19 cellular contexts compared by ENCODE assay signal in the genomic region with DNA sequence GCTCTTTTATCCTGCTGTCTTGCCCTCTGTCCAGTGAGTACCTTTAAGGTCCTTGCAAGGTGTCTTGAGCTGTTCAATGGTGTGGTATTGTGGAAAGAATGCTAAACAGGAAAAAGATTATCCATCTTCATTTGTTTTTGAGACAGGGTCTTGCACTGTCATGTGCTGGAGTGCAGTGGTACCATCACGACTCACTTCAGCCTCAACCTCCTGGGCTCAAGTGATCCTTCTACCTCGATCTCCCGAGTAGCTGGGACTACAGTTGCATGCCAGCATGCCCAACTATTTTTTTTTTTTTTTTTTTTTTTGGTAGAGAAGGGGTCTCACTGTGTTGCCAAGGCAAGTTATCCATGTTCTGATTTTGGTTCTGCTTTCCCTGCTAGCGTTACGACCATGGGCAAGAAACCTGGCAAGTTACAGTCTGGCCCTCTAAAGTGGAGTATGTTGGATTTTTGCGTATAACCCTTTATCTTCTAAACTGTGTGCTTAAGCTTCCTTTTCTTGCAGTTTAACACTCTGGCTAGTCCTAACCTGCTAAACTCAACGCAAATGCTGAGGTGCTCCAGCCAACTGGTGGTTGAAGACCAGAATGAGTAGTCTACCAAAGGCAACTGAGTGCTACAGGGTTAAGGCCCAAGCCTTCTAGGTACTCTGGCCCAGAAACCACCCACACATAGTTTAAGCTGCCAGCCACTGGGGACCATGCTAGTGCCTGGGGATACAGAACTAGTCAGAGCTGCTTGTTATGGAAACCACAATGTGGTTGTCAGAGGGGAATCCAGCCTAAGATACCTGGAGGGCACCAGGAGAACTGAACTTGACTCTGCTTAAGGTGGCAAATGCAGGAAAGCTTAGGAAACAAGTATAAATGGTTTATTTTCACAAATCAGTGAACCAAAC. TPM values are rescaled to one million over a fixed set of nuclear protein-coding genes. Genes with fewer than 3 reads are reported as not detected.
DNase-seq lines count a peak whose midpoint lies in the region; ATAC-seq and TF ChIP-seq lines count a peak whose summit lies in the region.
"Had no signal": no experiment of that assay in that cellular context is flagged by ENCODE, and none has a peak within 500 bp of the region (broad histone marks: within the 10 kb centered on the region; RNA-seq: fewer than 3 reads in every experiment).

No MANE protein-coding gene starts in this region.

- H3K27me3 Mint-ChIP-seq in activated CD4-positive, alpha-beta T cell treated with anti-CD3 and anti-CD28 coated beads, Interleukin-2, amount 10 ng/mL, durations not matched to agents 24 days and 14 days: no peaks in the 10 kb centered on the region
- H3K27me3 Mint-ChIP-seq in activated T-helper 2 cell treated with anti-CD3 and anti-CD28 coated beads, Interferon-gamma antibody, Interleukin-2, Interleukin-4, amounts not matched to agents 10 μg/mL and 5 μg/mL and 100 μg/mL, durations not matched to agents 14 hours and 24 hours and 36 hours (ENCODE audit: low read depth): no peaks in the 10 kb centered on the region
- no peaks in the 10 kb centered on the region for H3K27me3 Mint-ChIP-seq in progenitor cell of endocrine pancreas
- H3K27me3 Mint-ChIP-seq: type B pancreatic cell had no signal

- TF ChIP-seq CTCF in IMR-90 (conservative IDR thresholded peaks at IDR 0.05; ENCODE audit: low read depth, low read length) (no peak), progenitor cell of endocrine pancreas (IDR thresholded peaks at IDR 0.05; ENCODE audit: unreplicated experiment) (no peak)

- TF ChIP-seq POLR2A in IMR-90 (IDR thresholded peaks at IDR 0.05; ENCODE audit: low read depth, low read length): no peak

- H3K9me3 Mint-ChIP-seq in activated CD4-positive, alpha-beta T cell treated with anti-CD3 and anti-CD28 coated beads, Interleukin-2, amount 10 ng/mL, durations not matched to agents 24 days and 14 days: no peaks in the 10 kb centered on the region
- no peaks in the 10 kb centered on the region for H3K9me3 Mint-ChIP-seq in activated T-helper 2 cell treated with anti-CD3 and anti-CD28 coated beads, Interferon-gamma antibody, Interleukin-2, Interleukin-4, amounts not matched to agents 10 μg/mL and 5 μg/mL and 100 μg/mL, durations not matched to agents 14 hours and 24 hours and 36 hours
- H3K9me3 Mint-ChIP-seq in progenitor cell of endocrine pancreas (ENCODE audit: low read depth): no peaks in the 10 kb centered on the region
- H3K9me3 Mint-ChIP-seq: type B pancreatic cell had no signal

- H3K23ac ChIP-seq in IMR-90 (ENCODE audit: low read depth, low read length) (no peak overlapping the region), neuronal stem cell (ENCODE audit: low read depth, low read length, poor library complexity) (no peak overlapping the region)

- in situ Hi-C loops in IMR-90 (cut with MboI; ENCODE audit: low sequenced_read_pairs): no loop called here

- H2BK5ac ChIP-seq in IMR-90 (ENCODE audit: low read depth, low read length, poor library complexity, severe bottlenecking) (no peak overlapping the region), neuronal stem cell (ENCODE audit: low read length) (no peak overlapping the region)

- H3K9ac ChIP-seq in IMR-90 (ENCODE audit: low read depth, low read length): no peak overlapping the region
- H3K9ac ChIP-seq in neuronal stem cell (ENCODE audit: low read depth, low read length, poor library complexity): no peak overlapping the region

- H3K14ac ChIP-seq in IMR-90 (replicated peaks; ENCODE audit: low read depth, low read length) (no peak overlapping the region), neuronal stem cell (ENCODE audit: low read length) (no peak overlapping the region)

- H3K18ac ChIP-seq in IMR-90 (ENCODE audit: low read depth, low read length): no peak overlapping the region
- no peak overlapping the region for H3K18ac ChIP-seq in neuronal stem cell (ENCODE audit: low read length)

- no peak overlapping the region for H2AFZ ChIP-seq in IMR-90 (replicated peaks; ENCODE audit: low read length, poor library complexity)
- H2AFZ ChIP-seq in neuronal stem cell (ENCODE audit: low read length): no peak overlapping the region

- no peak for TF ChIP-seq RAD21 in IMR-90 (IDR thresholded peaks at IDR 0.05; ENCODE audit: low read length)

- WGBS in IMR-90 (ENCODE audit: extremely low coverage in 2 of 2, insufficient read length in 1 of 2), 2 experiments: no CpG with 5 or more reads among the region's 7 CpGs
- no CpG with 5 or more reads among the region's 7 CpGs for WGBS in neuronal stem cell (ENCODE audit: extremely low coverage in 2 of 2, insufficient read length in 2 of 2, insufficient replicate concordance in 1 of 2), 2 donors

- H3K79me1 ChIP-seq in IMR-90 (ENCODE audit: low read depth in 1 of 2, low read length in 2 of 2) (peaks cover 25 to 81% of the 10 kb centered on the region in 2 experiments), neuronal stem cell (ENCODE audit: low read depth, low read length) (peaks cover 8% of the 10 kb centered on the region)

- H4K91ac ChIP-seq in IMR-90 (ENCODE audit: insufficient read depth, low read depth, low read length) (no peak overlapping the region), neuronal stem cell (ENCODE audit: low read depth, low read length, poor library complexity) (no peak overlapping the region)

- H2BK12ac ChIP-seq in neuronal stem cell (ENCODE audit: low read length): no peak overlapping the region

- CTCF ChIA-PET in IMR-90 (lab: Yijun Ruan, JAX): interaction anchor here (0.7 kb wide), 1 partner anchor 46 kb away, joined by 3 read pairs; no protein-coding TSS in a partner anchor

- no TSS peak for BruUV-seq in IMR-90 (replicated peaks; lab: Mats Ljungman, UMichigan)

- no peak overlapping the region for H3K56ac ChIP-seq in IMR-90 (ENCODE audit: extremely low read depth, insufficient read depth, low read length)

- no peak overlapping the region for H4K5ac ChIP-seq in IMR-90 (ENCODE audit: low read depth, low read length)

- intact Hi-C loops in activated CD4-positive, alpha-beta T cell treated with anti-CD3 and anti-CD28 coated beads, Interleukin-2, amount 10 ng/mL, durations not matched to agents 24 days and 14 days (cut with micrococcal nuclease): loop anchor here (2.0 to 10.0 kb wide), 2 partner anchors 45 to 335 kb away; a partner anchor contains a TSS
- intact Hi-C loops in IMR-90 (cut with micrococcal nuclease): no loop called here
- intact Hi-C loops in activated T-helper 2 cell treated with anti-CD3 and anti-CD28 coated beads, Interferon-gamma antibody, Interleukin-2, Interleukin-4, amounts not matched to agents 10 μg/mL and 5 μg/mL and 100 μg/mL, durations not matched to agents 14 hours and 24 hours and 36 hours (cut with micrococcal nuclease): no loop called here

- H3K36me3 ChIP-seq in IMR-90 (ENCODE audit: control insufficient read depth, insufficient read depth, low read length) (peaks cover 58% of the 10 kb centered on the region), neuronal stem cell (replicated peaks in 1 of 2; ENCODE audit: control insufficient read depth in 2 of 2, insufficient read depth in 2 of 2, low read length in 2 of 2) (peaks cover 51 to 96% of the 10 kb centered on the region in 2 donors)

- H3K4me3 ChIP-seq in IMR-90 (ENCODE audit: insufficient read depth, low read depth, low read length) (no peak overlapping the region), neuronal stem cell (ENCODE audit: low read length in 2 of 2) (no peak overlapping the region)
- H3K4me3 ChIP-seq: esophagus squamous epithelium, lung, smooth muscle cell had no signal

- POLR2A ChIA-PET in IMR-90 (lab: Charles Lee; ENCODE audit: unreplicated experiment): interaction anchor here (0.7 to 1.3 kb wide), 2 partner anchors 8 to 113 kb away, joined by 5 read pairs; a partner anchor contains a TSS

- H3K9me3 ChIP-seq in IMR-90 (ENCODE audit: control insufficient read depth, insufficient read depth, low read length): no peaks in the 10 kb centered on the region
- H3K9me3 ChIP-seq in neuronal stem cell (replicated peaks in 1 of 2; ENCODE audit: control insufficient read depth in 2 of 2, insufficient read depth in 1 of 2, low read depth in 1 of 2, low read length in 2 of 2): no peaks in the 10 kb centered on the region
- H3K9me3 ChIP-seq: Caco-2, esophagus squamous epithelium had no signal

- H2BK20ac ChIP-seq in IMR-90 (ENCODE audit: low read depth, low read length): no peak overlapping the region

- H3K27me3 ChIP-seq in IMR-90 (ENCODE audit: control insufficient read depth, insufficient read depth, low read length) (no peaks in the 10 kb centered on the region), neuronal stem cell (ENCODE audit: control insufficient read depth in 3 of 3, insufficient read depth in 3 of 3, low read depth in 1 of 3, low read length in 3 of 3) (no peaks in the 10 kb centered on the region)
- H3K27me3 ChIP-seq: esophagus squamous epithelium had no signal

- ATAC-seq in IMR-90 (ENCODE audit: low read depth): peak; percentile 24; the same call in 1 of the 2 replicates
- no peak for ATAC-seq in HG02970 (IDR thresholded peaks at IDR 0.05; ENCODE audit: low FRiP score, unreplicated experiment)

- dilution Hi-C loops in IMR-90 (cut with HindIII; ENCODE audit: low sequenced_read_pairs, unreplicated experiment): no loop called here

- H3K4ac ChIP-seq in IMR-90 (ENCODE audit: low read depth, low read length) (no peak overlapping the region), neuronal stem cell (ENCODE audit: low read length) (no peak overlapping the region)

- no peak overlapping the region for H3K27ac Mint-ChIP-seq in activated CD4-positive, alpha-beta T cell treated with anti-CD3 and anti-CD28 coated beads, Interleukin-2, amount 10 ng/mL, durations not matched to agents 24 days and 14 days
- H3K27ac Mint-ChIP-seq in activated T-helper 2 cell treated with anti-CD3 and anti-CD28 coated beads, Interferon-gamma antibody, Interleukin-2, Interleukin-4, amounts not matched to agents 10 μg/mL and 5 μg/mL and 100 μg/mL, durations not matched to agents 14 hours and 24 hours and 36 hours: peak overlapping the region; percentile 52
- peak overlapping the region; percentile 71 for H3K27ac Mint-ChIP-seq in progenitor cell of endocrine pancreas
- H3K27ac Mint-ChIP-seq: type B pancreatic cell had no signal

- no peak overlapping the region for H2BK15ac ChIP-seq in IMR-90 (ENCODE audit: low read depth, low read length)
- H2BK15ac ChIP-seq in neuronal stem cell (ENCODE audit: low read length): no peak overlapping the region

- peaks cover 37% of the 10 kb centered on the region for H3K4me1 Mint-ChIP-seq in activated CD4-positive, alpha-beta T cell treated with anti-CD3 and anti-CD28 coated beads, Interleukin-2, amount 10 ng/mL, durations not matched to agents 24 days and 14 days
- peaks cover 42% of the 10 kb centered on the region for H3K4me1 Mint-ChIP-seq in activated T-helper 2 cell treated with anti-CD3 and anti-CD28 coated beads, Interferon-gamma antibody, Interleukin-2, Interleukin-4, amounts not matched to agents 10 μg/mL and 5 μg/mL and 100 μg/mL, durations not matched to agents 14 hours and 24 hours and 36 hours (ENCODE audit: low read depth)
- H3K4me1 Mint-ChIP-seq in progenitor cell of endocrine pancreas (ENCODE audit: low read depth): peaks cover 22% of the 10 kb centered on the region

- peaks cover 80% of the 10 kb centered on the region for H3K36me3 Mint-ChIP-seq in activated CD4-positive, alpha-beta T cell treated with anti-CD3 and anti-CD28 coated beads, Interleukin-2, amount 10 ng/mL, durations not matched to agents 24 days and 14 days (ENCODE audit: low read depth)
- peaks cover 82% of the 10 kb centered on the region for H3K36me3 Mint-ChIP-seq in activated T-helper 2 cell treated with anti-CD3 and anti-CD28 coated beads, Interferon-gamma antibody, Interleukin-2, Interleukin-4, amounts not matched to agents 10 μg/mL and 5 μg/mL and 100 μg/mL, durations not matched to agents 14 hours and 24 hours and 36 hours (ENCODE audit: low read depth)
- peaks cover 40% of the 10 kb centered on the region for H3K36me3 Mint-ChIP-seq in progenitor cell of endocrine pancreas (ENCODE audit: insufficient read depth)

- H2AK5ac ChIP-seq in IMR-90 (ENCODE audit: low read depth, low read length): no peak overlapping the region
- no peak overlapping the region for H2AK5ac ChIP-seq in neuronal stem cell (ENCODE audit: low read depth, low read length)

- no peak overlapping the region for H3K27ac ChIP-seq in IMR-90 (ENCODE audit: insufficient read depth, low read length)
- no peak overlapping the region for H3K27ac ChIP-seq in neuronal stem cell (replicated peaks; ENCODE audit: low read length)
- H3K27ac ChIP-seq: esophagus squamous epithelium, RWPE1 had no signal

- H3K4me1 ChIP-seq in IMR-90 (ENCODE audit: control insufficient read depth, insufficient read depth, low read length): peaks cover 5% of the 10 kb centered on the region; the same call in 1 of the 2 replicates
- H3K4me1 ChIP-seq in neuronal stem cell (ENCODE audit: control insufficient read depth in 2 of 2, insufficient read depth in 1 of 2, low read depth in 1 of 2, low read length in 2 of 2): peaks cover 0 to 2% of the 10 kb centered on the region in 2 donors

- no peak overlapping the region for H2AK9ac ChIP-seq in IMR-90 (replicated peaks; ENCODE audit: low read depth, low read length, poor library complexity)

- H2BK120ac ChIP-seq in IMR-90 (ENCODE audit: low read depth, low read length) (no peak overlapping the region), neuronal stem cell (ENCODE audit: low read depth, low read length) (no peak overlapping the region)

- H4K20me1 ChIP-seq in IMR-90 (ENCODE audit: insufficient read depth, low read length): peaks cover 91% of the 10 kb centered on the region

- H4K8ac ChIP-seq in IMR-90 (ENCODE audit: low read depth in 2 of 2, low read length in 2 of 2): no peak overlapping the region
- H4K8ac ChIP-seq in neuronal stem cell (ENCODE audit: low read depth, low read length): no peak overlapping the region

- no peak overlapping the region for H3K4me3 Mint-ChIP-seq in activated CD4-positive, alpha-beta T cell treated with anti-CD3 and anti-CD28 coated beads, Interleukin-2, amount 10 ng/mL, durations not matched to agents 24 days and 14 days
- no peak overlapping the region for H3K4me3 Mint-ChIP-seq in activated T-helper 2 cell treated with anti-CD3 and anti-CD28 coated beads, Interferon-gamma antibody, Interleukin-2, Interleukin-4, amounts not matched to agents 10 μg/mL and 5 μg/mL and 100 μg/mL, durations not matched to agents 14 hours and 24 hours and 36 hours (ENCODE audit: low read depth)
- H3K4me3 Mint-ChIP-seq in progenitor cell of endocrine pancreas (ENCODE audit: low read depth): no peak overlapping the region
- H3K4me3 Mint-ChIP-seq: type B pancreatic cell had no signal

- no peak overlapping the region for H3K4me2 ChIP-seq in IMR-90 (ENCODE audit: low read depth, low read length)
- H3K4me2 ChIP-seq in neuronal stem cell (ENCODE audit: insufficient read depth, low read length, poor library complexity, severe bottlenecking): no peak overlapping the region
- H3K4me2 ChIP-seq: smooth muscle cell had no signal

- peak; percentile 31 to 35 for DNase-seq in activated CD4-positive, alpha-beta T cell treated with anti-CD3 and anti-CD28 coated beads, Interleukin-2, amount 50 U/mL, for 48 hours
- DNase-seq in activated CD4-positive, alpha-beta T cell treated with anti-CD3 and anti-CD28 coated beads, Interleukin-2, amount 10 ng/mL, durations not matched to agents 24 days and 14 days: no peak
- DNase-seq in IMR-90 (no peak), progenitor cell of endocrine pancreas (ENCODE audit: low spot score, unreplicated experiment) (no peak), NCI-H2107 treated with DMSO at 0.1 percent for 48 hours (lab: John Stamatoyannopoulos, UW; ENCODE audit: unreplicated experiment) (no peak), neuronal stem cell (ENCODE audit: low spot score) (no peak)
- DNase-seq in activated T-helper 2 cell treated with anti-CD3 and anti-CD28 coated beads, Interferon-gamma antibody, Interleukin-2, Interleukin-4, amounts not matched to agents 10 μg/mL and 5 μg/mL and 100 μg/mL, durations not matched to agents 14 hours and 24 hours and 36 hours (ENCODE audit: low spot score): no peak
- DNase-seq: anterior cingulate cortex, Caco-2, cortex of kidney, esophagus squamous epithelium, NCI-H146, occipital lobe, T1000 had no signal

- H3K9me1 ChIP-seq in IMR-90 (ENCODE audit: insufficient read depth, low read length): peaks cover 19% of the 10 kb centered on the region

RNA-seq across cellular contexts. Expression of a gene that starts 7.9 kb away (rescaled TPM):
- 1,147 and 1,194 TPM in 2 replicates for total RNA-seq in activated CD4-positive, alpha-beta T cell treated with anti-CD3 and anti-CD28 coated beads, Interleukin-2, amount 10 ng/mL, durations not matched to agents 24 days and 14 days
- total RNA-seq in IMR-90 (2012; rRNA removed) (452 and 980 TPM in 2 replicates), progenitor cell of endocrine pancreas (1,136 and 1,157 TPM in 2 replicates)
- 1,692 and 1,751 TPM in 2 replicates for polyA plus RNA-seq in IMR-90 (2012; rRNA removed)
- polyA plus RNA-seq in IMR-90 (2012; cell fraction: cytosol; rRNA removed): 209 and 733 TPM in 2 replicates
- 34.7 and 396 TPM in 2 replicates for polyA plus RNA-seq in IMR-90 (2012; cell fraction: nucleus; rRNA removed; ENCODE audit: low replicate concordance)
- 1,169 and 1,221 TPM in 2 replicates for total RNA-seq in activated T-helper 2 cell treated with anti-CD3 and anti-CD28 coated beads, Interferon-gamma antibody, Interleukin-2, Interleukin-4, amounts not matched to agents 10 μg/mL and 5 μg/mL and 100 μg/mL, durations not matched to agents 14 hours and 24 hours and 36 hours
- polyA plus RNA-seq in neuronal stem cell (2013, experiment 1 of 2): 2,607 TPM
- 2,636 TPM for polyA plus RNA-seq in neuronal stem cell (2013, experiment 2 of 2)

RNA-seq across cellular contexts. Expression of a gene that starts 43.7 kb away (rescaled TPM):
- total RNA-seq in activated CD4-positive, alpha-beta T cell treated with anti-CD3 and anti-CD28 coated beads, Interleukin-2, amount 10 ng/mL, durations not matched to agents 24 days and 14 days: 51.9 and 54.3 TPM in 2 replicates
- total RNA-seq in IMR-90 (2012; rRNA removed): 40.7 and 44.4 TPM in 2 replicates
- 19.5 and 22.9 TPM in 2 replicates for polyA plus RNA-seq in IMR-90 (2012; rRNA removed)
- polyA plus RNA-seq in IMR-90 (2012; cell fraction: cytosol; rRNA removed): 5.5 and 9.2 TPM in 2 replicates
- polyA plus RNA-seq in IMR-90 (2012; cell fraction: nucleus; rRNA removed; ENCODE audit: low replicate concordance): 9.4 and 25.4 TPM in 2 replicates
- 42.0 and 45.5 TPM in 2 replicates for total RNA-seq in activated T-helper 2 cell treated with anti-CD3 and anti-CD28 coated beads, Interferon-gamma antibody, Interleukin-2, Interleukin-4, amounts not matched to agents 10 μg/mL and 5 μg/mL and 100 μg/mL, durations not matched to agents 14 hours and 24 hours and 36 hours
- 37.5 and 40.8 TPM in 2 replicates for total RNA-seq in progenitor cell of endocrine pancreas
- 16.5 TPM for polyA plus RNA-seq in neuronal stem cell (2013, experiment 1 of 2)
- polyA plus RNA-seq in neuronal stem cell (2013, experiment 2 of 2): 17.6 TPM

Comparison
In these comparisons a context has a peak if more than half of its experiments do, and no peak if none do; other contexts are left out.
1. DNase-seq: peak in activated CD4-positive, alpha-beta T cell treated with anti-CD3 and anti-CD28 coated beads, Interleukin-2, amount 50 U/mL, for 48 hours (2 of 2); none in activated CD4-positive, alpha-beta T cell treated with anti-CD3 and anti-CD28 coated beads, Interleukin-2, amount 10 ng/mL, durations not matched to agents 24 days and 14 days (single experiment), IMR-90 (single experiment), activated T-helper 2 cell treated with anti-CD3 and anti-CD28 coated beads, Interferon-gamma antibody, Interleukin-2, Interleukin-4, amounts not matched to agents 10 μg/mL and 5 μg/mL and 100 μg/mL, durations not matched to agents 14 hours and 24 hours and 36 hours (single experiment), progenitor cell of endocrine pancreas (single experiment), NCI-H2107 treated with DMSO at 0.1 percent for 48 hours (single experiment) and neuronal stem cell (single experiment).